In the genomic region with DNA sequence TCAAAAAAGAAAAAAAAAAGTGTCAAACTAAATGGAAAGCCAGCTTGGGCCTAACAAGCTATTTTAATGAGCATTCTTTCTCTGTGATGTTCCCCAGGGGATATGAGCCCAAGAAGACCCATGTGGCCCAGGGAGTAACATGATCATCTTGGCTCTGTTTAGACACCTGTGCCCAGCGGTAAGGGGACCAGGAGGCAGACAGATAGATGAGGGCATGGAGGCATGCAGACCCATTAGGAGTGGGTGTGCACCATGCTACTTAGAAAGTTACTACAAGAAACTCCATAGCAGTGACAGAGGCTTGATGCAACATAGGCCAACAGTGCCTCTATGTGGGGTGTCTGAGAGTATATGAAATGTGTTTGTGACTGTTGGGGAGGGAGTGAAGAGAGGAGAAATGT, we compare ENCODE assay signal across 9 cellular contexts. TPM values are rescaled to one million over a fixed set of nuclear protein-coding genes. Genes with fewer than 3 reads are reported as not detected.
A peak's percentile ranks its signal among the peaks of the same experiment; 100 is the strongest.
DNase-seq lines count a peak whose midpoint lies in the region; ATAC-seq, FAIRE-seq and TF ChIP-seq lines count a peak whose summit lies in the region.
"Had no signal": no experiment of that assay in that cellular context is flagged by ENCODE, and none has a peak within 500 bp of the region (broad histone marks: within the 10 kb centered on the region; RNA-seq: fewer than 3 reads in every experiment).

No MANE protein-coding gene starts in this region.

- FAIRE-seq in bronchial epithelial cell (lab: Jason Lieb, UNC) (no peak), urothelium cell line (lab: Jason Lieb, UNC) (peak; percentile 32)

- peaks cover 40% of the 10 kb centered on the region for H3K4me1 Mint-ChIP-seq in stimulated activated naive CD8-positive, alpha-beta T cell treated with anti-CD3 and anti-CD28 coated beads, Interleukin-15, amount 100 ng/mL, for 72 hours

- H3K9me3 Mint-ChIP-seq in stimulated activated naive CD8-positive, alpha-beta T cell treated with anti-CD3 and anti-CD28 coated beads, Interleukin-15, amount 100 ng/mL, for 72 hours = no peaks in the 10 kb centered on the region

- no peaks in the 10 kb centered on the region for H3K27me3 ChIP-seq in bronchial epithelial cell (ENCODE audit: control insufficient read depth, insufficient read depth, low read length)

- H3K27me3 Mint-ChIP-seq in stimulated activated naive CD8-positive, alpha-beta T cell treated with anti-CD3 and anti-CD28 coated beads, Interleukin-15, amount 100 ng/mL, for 72 hours = no peaks in the 10 kb centered on the region

- ATAC-seq in stimulated activated naive CD8-positive, alpha-beta T cell treated with anti-CD3 and anti-CD28 coated beads, Interleukin-15, amount 100 ng/mL, for 72 hours = peak; percentile 39
- ATAC-seq in stimulated activated naive CD8-positive, alpha-beta T cell treated with anti-CD3 and anti-CD28 coated beads, Interleukin-15, Interleukin-2, amounts not matched to agents 100 U/mL and 50 U/mL, for 24 hours = no peak
- ATAC-seq in HG02884 (IDR thresholded peaks at IDR 0.05; ENCODE audit: unreplicated experiment) (no peak), HG03432 (IDR thresholded peaks at IDR 0.05; ENCODE audit: unreplicated experiment) (no peak)

- H3K4me3 ChIP-seq in bronchial epithelial cell (ENCODE audit: low read depth, low read length) = no peak overlapping the region

- DNase-seq in stimulated activated naive CD8-positive, alpha-beta T cell treated with anti-CD3 and anti-CD28 coated beads, Interleukin-15, amount 100 ng/mL, for 72 hours = no peak
- no peak for DNase-seq in stimulated activated naive CD8-positive, alpha-beta T cell treated with anti-CD3 and anti-CD28 coated beads, Interleukin-15, Interleukin-2, amounts not matched to agents 100 U/mL and 50 U/mL, for 24 hours
- peak; percentile 34 for DNase-seq in NAMALWA (ENCODE audit: low spot score)
- DNase-seq in bronchial epithelial cell (ENCODE audit: low read depth) = no peak
- DNase-seq in urothelium cell line (ENCODE audit: low spot score) = no peak
- no peak for DNase-seq in foreskin melanocyte
- DNase-seq: occipital lobe had no signal

- no peak overlapping the region for H3K4me3 Mint-ChIP-seq in stimulated activated naive CD8-positive, alpha-beta T cell treated with anti-CD3 and anti-CD28 coated beads, Interleukin-15, amount 100 ng/mL, for 72 hours

- no peak overlapping the region for H3K27ac Mint-ChIP-seq in stimulated activated naive CD8-positive, alpha-beta T cell treated with anti-CD3 and anti-CD28 coated beads, Interleukin-15, amount 100 ng/mL, for 72 hours

- H3K36me3 ChIP-seq in bronchial epithelial cell (ENCODE audit: control insufficient read depth, insufficient read depth, low read length) = no peaks in the 10 kb centered on the region

- peak; percentile 9 for TF ChIP-seq CTCF in bronchial epithelial cell (IDR thresholded peaks at IDR 0.05; ENCODE audit: insufficient read depth, low read length, severe bottlenecking)

RNA-seq across cellular contexts. Expression of gene CREBL2, which starts 3.1 kb away (rescaled TPM):
- total RNA-seq in bronchial epithelial cell = 17.9 and 23.9 TPM in 2 replicates

RNA-seq across cellular contexts. Expression of gene DUSP16, which starts 45.9 kb away (rescaled TPM):
- total RNA-seq in bronchial epithelial cell = 10.9 and 14.2 TPM in 2 replicates
